ENCODE assay signal across 15 cellular contexts in the genomic region with DNA sequence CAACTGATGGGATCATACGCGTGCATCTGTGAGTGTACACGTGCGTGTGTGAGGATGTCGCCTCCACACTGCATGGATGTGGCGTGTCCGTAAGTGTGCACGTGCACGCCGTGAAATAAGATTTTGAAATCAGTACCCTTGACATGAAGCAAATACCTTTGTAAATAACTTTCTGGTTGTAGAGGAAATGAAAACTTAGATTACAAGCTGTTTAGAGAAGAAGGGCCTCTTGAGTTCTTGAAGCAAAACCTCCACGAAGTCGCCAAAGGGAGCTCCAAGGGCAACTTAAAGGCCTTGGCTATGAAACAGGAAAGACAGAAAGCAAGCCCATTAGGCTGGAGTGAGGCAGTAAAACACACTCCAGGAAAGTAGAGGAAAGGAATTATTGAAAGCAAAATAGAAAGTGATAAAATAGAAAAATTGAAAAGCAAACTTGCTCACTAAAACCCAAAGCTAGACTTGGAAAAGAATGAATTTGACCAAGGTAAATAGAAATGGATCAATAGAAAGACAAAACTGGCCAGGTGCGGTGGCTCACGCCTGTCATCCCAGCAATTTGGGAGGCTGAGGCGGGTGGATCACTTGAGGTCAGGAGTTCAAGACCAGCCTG.
"Had no signal": no experiment of that assay in that cellular context is flagged by ENCODE, and none has a peak within 500 bp of the region (broad histone marks: within the 10 kb centered on the region; RNA-seq: fewer than 3 reads in every experiment).

No MANE protein-coding gene starts in this region.

- H3K9me3 ChIP-seq: suprapubic skin had no signal

- H3K27me3 ChIP-seq: suprapubic skin had no signal

- H3K36me3 ChIP-seq: suprapubic skin had no signal

- ATAC-seq: activated CD8-positive, alpha-beta memory T cell treated with anti-CD3 and anti-CD28 coated beads, Interleukin-2, amount 10 ng/mL, durations not matched to agents 7 days and 5 days; activated naive CD4-positive, alpha-beta T cell treated with anti-CD3 and anti-CD28 coated beads, Interleukin-2, amount 50 U/mL, for 72 hours; left lobe of liver; natural killer cell treated with Interleukin-12 subunit alpha and Interleukin-12 subunit beta and Interleukin-15 and Interleukin-18, amount 100 ng/mL, for 72 hours; sciatic nerve; stimulated activated naive CD8-positive, alpha-beta T cell treated with anti-CD3 and anti-CD28 coated beads, Interleukin-15, Interleukin-2, amounts not matched to agents 100 U/mL and 50 U/mL, for 24 hours had no signal

- H3K27ac ChIP-seq: suprapubic skin, VCaP had no signal

- DNase-seq: activated CD4-positive, alpha-beta T cell treated with anti-CD3 and anti-CD28 coated beads for 1 hour; activated CD4-positive, alpha-beta T cell treated with anti-CD3 and anti-CD28 coated beads, Interleukin-2, amount 50 U/mL, for 4 hours; activated CD8-positive, alpha-beta memory T cell treated with anti-CD3 and anti-CD28 coated beads, Interleukin-2, amount 10 ng/mL, durations not matched to agents 7 days and 5 days; activated T-cell treated with anti-CD3 and anti-CD28 coated beads, Interleukin-2, amount 50 U/mL, for 24 hours; amniotic stem cell; cortex of kidney; effector CD8-positive, alpha-beta T cell; mesenchymal stem cell; stimulated activated naive CD8-positive, alpha-beta T cell treated with anti-CD3 and anti-CD28 coated beads, Interleukin-15, Interleukin-2, amounts not matched to agents 100 U/mL and 50 U/mL, for 24 hours had no signal

- H3K4me3 ChIP-seq: suprapubic skin had no signal
